15 cellular contexts compared by ENCODE assay signal in genomic region chr5:38726279-38726678, GRCh38.
"Had no signal": no experiment of that assay in that cellular context is flagged by ENCODE, and none has a peak within 500 bp of the region (broad histone marks: within the 10 kb centered on the region; RNA-seq: fewer than 3 reads in every experiment).

No MANE protein-coding gene starts in this region.

- H3K4me3 Mint-ChIP-seq: activated CD4-positive, alpha-beta T cell treated with anti-CD3 and anti-CD28 coated beads, Interleukin-2, amount 10 ng/mL, durations not matched to agents 7 days and 5 days; activated naive CD8-positive, alpha-beta T cell; stimulated activated naive CD8-positive, alpha-beta T cell treated with anti-CD3 and anti-CD28 coated beads, Interleukin-15, Interleukin-2, amounts not matched to agents 100 ng/mL and 50 ng/mL, for 24 hours; T-helper 1 cell treated with Interleukin-12 subunit alpha and Interleukin-12 subunit beta and Interleukin-4 antibody, amounts not matched to agents 30 μg/mL and 1 μg/mL, for 36 hours had no signal

- DNase-seq: activated CD4-positive, alpha-beta T cell treated with anti-CD3 and anti-CD28 coated beads, Interleukin-2, amount 10 ng/mL, durations not matched to agents 7 days and 5 days; activated effector memory CD4-positive, alpha-beta T cell treated with Interleukin-2 at 50 U/mL for 16 hours; activated T-cell treated with anti-CD3 and anti-CD28 coated beads for 4 hours; effector CD4-positive, alpha-beta T cell; left ventricle myocardium superior; mesenchymal stem cell; pancreas; stimulated activated CD4-positive, alpha-beta T cell treated with anti-CD3 and anti-CD28 coated beads, Interleukin-4, amount 100 ng/mL, for 1 hour; stimulated activated CD8-positive, alpha-beta memory T cell treated with anti-CD3 and anti-CD28 coated beads, Interleukin-4, amount 100 ng/mL, for 48 hours had no signal

- H3K27ac Mint-ChIP-seq: activated CD4-positive, alpha-beta T cell treated with anti-CD3 and anti-CD28 coated beads, Interleukin-2, amount 10 ng/mL, durations not matched to agents 7 days and 5 days; activated naive CD8-positive, alpha-beta T cell; stimulated activated naive CD8-positive, alpha-beta T cell treated with anti-CD3 and anti-CD28 coated beads, Interleukin-15, Interleukin-2, amounts not matched to agents 100 ng/mL and 50 ng/mL, for 24 hours; T-helper 1 cell treated with Interleukin-12 subunit alpha and Interleukin-12 subunit beta and Interleukin-4 antibody, amounts not matched to agents 30 μg/mL and 1 μg/mL, for 36 hours had no signal

- H3K4me1 ChIP-seq: breast epithelium, pancreas, vagina had no signal

- H3K36me3 Mint-ChIP-seq: activated naive CD8-positive, alpha-beta T cell had no signal

- H3K9me3 ChIP-seq: breast epithelium, pancreas, thoracic aorta, vagina had no signal

- H3K27me3 Mint-ChIP-seq: activated CD4-positive, alpha-beta T cell treated with anti-CD3 and anti-CD28 coated beads, Interleukin-2, amount 10 ng/mL, durations not matched to agents 7 days and 5 days had no signal

- H3K36me3 ChIP-seq: breast epithelium, pancreas, thoracic aorta, vagina had no signal

- H3K4me1 Mint-ChIP-seq: activated CD4-positive, alpha-beta T cell treated with anti-CD3 and anti-CD28 coated beads, Interleukin-2, amount 10 ng/mL, durations not matched to agents 7 days and 5 days had no signal

- H3K27me3 ChIP-seq: breast epithelium, pancreas, vagina had no signal

- H3K9me3 Mint-ChIP-seq: activated CD4-positive, alpha-beta T cell treated with anti-CD3 and anti-CD28 coated beads, Interleukin-2, amount 10 ng/mL, durations not matched to agents 7 days and 5 days; stimulated activated naive CD8-positive, alpha-beta T cell treated with anti-CD3 and anti-CD28 coated beads, Interleukin-15, Interleukin-2, amounts not matched to agents 100 ng/mL and 50 ng/mL, for 24 hours; T-helper 1 cell treated with Interleukin-12 subunit alpha and Interleukin-12 subunit beta and Interleukin-4 antibody, amounts not matched to agents 30 μg/mL and 1 μg/mL, for 36 hours had no signal

- H3K27ac ChIP-seq: breast epithelium, pancreas, thoracic aorta, vagina had no signal

- H3K4me3 ChIP-seq: breast epithelium, pancreas, thoracic aorta, vagina had no signal
